In genomic region chr4:114561590-114561989, GRCh38 we compare ENCODE assay signal across 17 cellular contexts. TPM values are rescaled to one million over a fixed set of nuclear protein-coding genes. Genes with fewer than 3 reads are reported as not detected.
"Had no signal": no experiment of that assay in that cellular context is flagged by ENCODE, and none has a peak within 500 bp of the region (broad histone marks: within the 10 kb centered on the region; RNA-seq: fewer than 3 reads in every experiment).

No MANE protein-coding gene starts in this region.

- H3K9me3 ChIP-seq: esophagus muscularis mucosa, sigmoid colon had no signal

- H3K36me3 ChIP-seq: cardiac muscle cell, esophagus muscularis mucosa, sigmoid colon had no signal

- H3K27ac Mint-ChIP-seq: activated naive CD4-positive, alpha-beta T cell treated with anti-CD3 and anti-CD28 coated beads, Interleukin-2, amount 10 ng/mL, durations not matched to agents 7 days and 5 days; activated T-helper 2 cell treated with anti-CD3 and anti-CD28 coated beads, Interferon-gamma antibody, Interleukin-2, Interleukin-4, amounts not matched to agents 10 μg/mL and 5 μg/mL and 100 μg/mL, durations not matched to agents 14 hours and 24 hours and 36 hours; stimulated activated effector memory CD8-positive, alpha-beta T cell treated with anti-CD3 and anti-CD28 coated beads, Interleukin-12 subunit alpha, Interleukin-12 subunit beta, amount 100 ng/mL, for 72 hours had no signal

- H3K27me3 ChIP-seq: cardiac muscle cell, esophagus muscularis mucosa, sigmoid colon had no signal

- DNase-seq: activated CD4-positive, alpha-beta T cell treated with anti-CD3 and anti-CD28 coated beads for 1 hour; activated CD4-positive, alpha-beta T cell treated with anti-CD3 and anti-CD28 coated beads, Interleukin-2, amount 50 U/mL, for 4 hours; activated naive CD4-positive, alpha-beta T cell treated with anti-CD3 and anti-CD28 coated beads, Interleukin-2, amount 10 ng/mL, durations not matched to agents 7 days and 5 days; hippocampal formation; left ventricle myocardium superior; mesenchymal stem cell; sigmoid colon; stimulated activated CD4-positive, alpha-beta T cell treated with anti-CD3 and anti-CD28 coated beads, Interleukin-2, amount 100 ng/mL, for 24 hours; substantia nigra; T-helper 9 cell; trophoblast cell had no signal

- H3K27me3 Mint-ChIP-seq: activated naive CD4-positive, alpha-beta T cell treated with anti-CD3 and anti-CD28 coated beads, Interleukin-2, amount 10 ng/mL, durations not matched to agents 7 days and 5 days had no signal

- H3K4me3 Mint-ChIP-seq: activated naive CD4-positive, alpha-beta T cell treated with anti-CD3 and anti-CD28 coated beads, Interleukin-2, amount 10 ng/mL, durations not matched to agents 7 days and 5 days; neural crest cell; stimulated activated effector memory CD8-positive, alpha-beta T cell treated with anti-CD3 and anti-CD28 coated beads, Interleukin-12 subunit alpha, Interleukin-12 subunit beta, amount 100 ng/mL, for 72 hours had no signal

- H3K36me3 Mint-ChIP-seq: activated naive CD4-positive, alpha-beta T cell treated with anti-CD3 and anti-CD28 coated beads, Interleukin-2, amount 10 ng/mL, durations not matched to agents 7 days and 5 days; stimulated activated effector memory CD8-positive, alpha-beta T cell treated with anti-CD3 and anti-CD28 coated beads, Interleukin-12 subunit alpha, Interleukin-12 subunit beta, amount 100 ng/mL, for 72 hours had no signal

- H3K4me1 ChIP-seq: esophagus muscularis mucosa, sigmoid colon had no signal

- H3K4me3 ChIP-seq: cardiac muscle cell, esophagus muscularis mucosa, sigmoid colon had no signal

- H3K4me1 Mint-ChIP-seq: activated naive CD4-positive, alpha-beta T cell treated with anti-CD3 and anti-CD28 coated beads, Interleukin-2, amount 10 ng/mL, durations not matched to agents 7 days and 5 days; neural crest cell; stimulated activated effector memory CD8-positive, alpha-beta T cell treated with anti-CD3 and anti-CD28 coated beads, Interleukin-12 subunit alpha, Interleukin-12 subunit beta, amount 100 ng/mL, for 72 hours had no signal

- H3K27ac ChIP-seq: cardiac muscle cell, esophagus muscularis mucosa, sigmoid colon had no signal

- ATAC-seq: left ventricle myocardium superior; stimulated activated effector memory CD8-positive, alpha-beta T cell treated with anti-CD3 and anti-CD28 coated beads, Interleukin-12 subunit alpha, Interleukin-12 subunit beta, amount 100 ng/mL, for 72 hours had no signal

RNA-seq across cellular contexts. Expression of gene UGT8, which starts 37.0 kb away (rescaled TPM):
- total RNA-seq: activated T-helper 2 cell treated with anti-CD3 and anti-CD28 coated beads, Interferon-gamma antibody, Interleukin-2, Interleukin-4, amounts not matched to agents 10 μg/mL and 5 μg/mL and 100 μg/mL, durations not matched to agents 14 hours and 24 hours and 36 hours; osteocyte had no signal
